ENCODE assay signal across 21 cellular contexts in the genomic region with DNA sequence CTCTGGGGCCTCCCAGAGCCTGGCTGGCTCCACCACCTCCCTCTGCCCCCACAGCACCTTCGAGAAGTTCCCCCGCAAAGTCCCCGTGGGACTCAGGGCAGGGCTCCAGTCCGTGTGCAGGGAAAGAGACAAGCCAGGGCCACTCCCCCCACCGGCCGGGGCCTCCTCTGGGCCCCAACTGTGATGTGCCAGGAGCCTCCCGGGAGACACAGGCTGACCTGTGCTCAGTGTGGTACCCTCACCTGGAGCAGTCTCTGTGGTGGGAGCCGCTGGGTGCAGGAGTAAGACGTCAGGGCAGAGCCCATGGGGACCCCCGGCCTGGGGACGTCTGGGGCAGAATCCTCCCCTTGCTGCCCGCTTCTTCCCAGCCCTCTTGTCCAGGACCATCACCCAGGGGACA. TPM values are rescaled to one million over a fixed set of nuclear protein-coding genes. Genes with fewer than 3 reads are reported as not detected.
DNase-seq lines count a peak whose midpoint lies in the region; ATAC-seq and TF ChIP-seq lines count a peak whose summit lies in the region.
"Had no signal": no experiment of that assay in that cellular context is flagged by ENCODE, and none has a peak within 500 bp of the region (broad histone marks: within the 10 kb centered on the region; RNA-seq: fewer than 3 reads in every experiment).

No MANE protein-coding gene starts in this region.

- H2AFZ ChIP-seq in neural cell (ENCODE audit: low read depth, low read length) (no peak overlapping the region), trophoblast cell (ENCODE audit: insufficient read depth, low read length, poor library complexity) (no peak overlapping the region)
- H2AFZ ChIP-seq: GM23338 had no signal

- H3K4me1 Mint-ChIP-seq in stimulated activated effector memory CD8-positive, alpha-beta T cell treated with anti-CD3 and anti-CD28 coated beads, Interleukin-12 subunit alpha, Interleukin-12 subunit beta, amount 100 ng/mL, for 72 hours, result no peaks in the 10 kb centered on the region

- POLR2A ChIA-PET in Panc1 (lab: Charles Lee), result no interaction called here

- ATAC-seq in Panc1, result peak; percentile 58
- ATAC-seq in stimulated activated effector memory CD8-positive, alpha-beta T cell treated with anti-CD3 and anti-CD28 coated beads, Interleukin-12 subunit alpha, Interleukin-12 subunit beta, amount 100 ng/mL, for 72 hours, result no peak
- ATAC-seq: GM23338, HCT116 had no signal

- H3K9me3 ChIP-seq in Panc1 (ENCODE audit: control insufficient read depth, insufficient read depth, low read depth, low read length) (no peaks in the 10 kb centered on the region), neural cell (ENCODE audit: low read length) (no peaks in the 10 kb centered on the region), trophoblast cell (ENCODE audit: insufficient read depth, low read depth, low read length) (peaks cover 3% of the 10 kb centered on the region)

- TF ChIP-seq CTCF in Panc1 (IDR thresholded peaks at IDR 0.05) (no peak), dorsolateral prefrontal cortex (IDR thresholded peaks at IDR 0.05 in 54 of 56, conservative IDR thresholded peaks at IDR 0.05 in 2 of 56; ENCODE audit: low read depth in 1 of 56, partially characterized antibody in 56 of 56) (no peak), neural cell (IDR thresholded peaks at IDR 0.05; ENCODE audit: poor library complexity, severe bottlenecking) (no peak)

- no peak overlapping the region for H2BK12ac ChIP-seq in trophoblast cell (ENCODE audit: low read length)

- no TSS peak for BruUV-seq in Panc1 (replicated peaks; lab: Mats Ljungman, UMichigan)

- no peak overlapping the region for H3K14ac ChIP-seq in trophoblast cell (ENCODE audit: low read length)

- H3K36me3 Mint-ChIP-seq in stimulated activated effector memory CD8-positive, alpha-beta T cell treated with anti-CD3 and anti-CD28 coated beads, Interleukin-12 subunit alpha, Interleukin-12 subunit beta, amount 100 ng/mL, for 72 hours, result no peaks in the 10 kb centered on the region
- H3K36me3 Mint-ChIP-seq: CD4-positive, alpha-beta memory T cell had no signal

- no peak for TF ChIP-seq RAD21 in neural cell (conservative IDR thresholded peaks at IDR 0.05)

- H3K23ac ChIP-seq in trophoblast cell (ENCODE audit: low read length), result no peak overlapping the region

- whole genome bisulfite sequencing in trophoblast cell (ENCODE audit: extremely low coverage, insufficient coverage, insufficient read length), result no CpG with 5 or more reads among the region's 12 CpGs

- H2AK5ac ChIP-seq in trophoblast cell (ENCODE audit: low read length), result no peak overlapping the region

- H3K4me3 ChIP-seq in Panc1 (ENCODE audit: low read depth in 2 of 2, low read length in 2 of 2) (no peak overlapping the region), dorsolateral prefrontal cortex (peak overlapping the region in 4 of 59 donors; percentile 17 to 80 (median 72)), neural cell (ENCODE audit: low read length) (peak overlapping the region; percentile 72), trophoblast cell (ENCODE audit: low read depth, low read length) (no peak overlapping the region)
- H3K4me3 ChIP-seq: GM23338 had no signal

- H3K27me3 ChIP-seq in Panc1 (ENCODE audit: control insufficient read depth, insufficient read depth, low read length), result peaks cover 11% of the 10 kb centered on the region; the same call in 1 of the 2 replicates
- H3K27me3 ChIP-seq in dorsolateral prefrontal cortex, result peaks cover 0 to 28% (median 0%) of the 10 kb centered on the region in 45 donors
- H3K27me3 ChIP-seq in neural cell (ENCODE audit: insufficient read depth, low read depth, low read length), result no peaks in the 10 kb centered on the region
- peaks cover 43% of the 10 kb centered on the region for H3K27me3 ChIP-seq in trophoblast cell (ENCODE audit: insufficient read depth, low read length)

- H3K79me2 ChIP-seq in neural cell (replicated peaks; ENCODE audit: insufficient read depth, low read length) (no peaks in the 10 kb centered on the region), trophoblast cell (ENCODE audit: control insufficient read depth, insufficient read depth, low read length, poor library complexity) (no peaks in the 10 kb centered on the region)

- H2BK120ac ChIP-seq in trophoblast cell (ENCODE audit: insufficient read depth, low read length, poor library complexity), result no peak overlapping the region

- H3K9me2 ChIP-seq in neural cell (ENCODE audit: insufficient read depth, low read length), result no peaks in the 10 kb centered on the region

- no peaks in the 10 kb centered on the region for H3F3A ChIP-seq in neural cell (ENCODE audit: insufficient read depth, low read length, poor library complexity, severe bottlenecking)

- H3K18ac ChIP-seq in trophoblast cell (ENCODE audit: low read length), result no peak overlapping the region

- no peaks in the 10 kb centered on the region for H3K79me1 ChIP-seq in trophoblast cell (ENCODE audit: low read length)

- no peak overlapping the region for H2BK5ac ChIP-seq in trophoblast cell (ENCODE audit: low read depth, low read length, poor library complexity)

- no peak overlapping the region for H4K12ac ChIP-seq in trophoblast cell (ENCODE audit: low read depth, low read length)

- no peak overlapping the region for H3K4ac ChIP-seq in trophoblast cell (ENCODE audit: low read depth, low read length)

- H3K4me2 ChIP-seq in neural cell (ENCODE audit: low read length) (no peak overlapping the region), trophoblast cell (ENCODE audit: low read length) (no peak overlapping the region)
- H3K4me2 ChIP-seq: GM23338 had no signal

- no peak overlapping the region for H3K4me3 Mint-ChIP-seq in stimulated activated effector memory CD8-positive, alpha-beta T cell treated with anti-CD3 and anti-CD28 coated beads, Interleukin-12 subunit alpha, Interleukin-12 subunit beta, amount 100 ng/mL, for 72 hours
- H3K4me3 Mint-ChIP-seq: CD4-positive, alpha-beta memory T cell; GM23338; HFFc6 had no signal

- no peaks in the 10 kb centered on the region for H3K36me3 ChIP-seq in Panc1 (ENCODE audit: control insufficient read depth, insufficient read depth, low read length)
- H3K36me3 ChIP-seq in neural cell (ENCODE audit: insufficient read depth, low read length), result no peaks in the 10 kb centered on the region
- no peaks in the 10 kb centered on the region for H3K36me3 ChIP-seq in trophoblast cell (ENCODE audit: control insufficient read depth in 1 of 2, insufficient read depth in 2 of 2, low read length in 2 of 2)

- in situ Hi-C loops in Panc1 (cut with HindIII; ENCODE audit: low pct_unique_long_range_greater_than_20kb, low sequenced_read_pairs), result no loop called here

- H3K9me3 Mint-ChIP-seq in stimulated activated effector memory CD8-positive, alpha-beta T cell treated with anti-CD3 and anti-CD28 coated beads, Interleukin-12 subunit alpha, Interleukin-12 subunit beta, amount 100 ng/mL, for 72 hours, result no peaks in the 10 kb centered on the region
- H3K9me3 Mint-ChIP-seq: GM23338, H9, HFFc6 had no signal

- no peak overlapping the region for H4K91ac ChIP-seq in trophoblast cell (ENCODE audit: low read depth, low read length)

- H4K20me1 ChIP-seq in neural cell (ENCODE audit: insufficient read depth), result no peaks in the 10 kb centered on the region

- CTCF ChIA-PET in Panc1 (lab: Charles Lee), result no interaction called here

- DNase-seq in Panc1 (ENCODE audit: low read depth, low spot score) (no peak), dorsolateral prefrontal cortex (no peak), NCI-H345 treated with DMSO at 0.1 percent for 48 hours (lab: John Stamatoyannopoulos, UW; ENCODE audit: unreplicated experiment) (no peak), trophoblast cell (no peak)
- no peak for DNase-seq in stimulated activated effector memory CD8-positive, alpha-beta T cell treated with anti-CD3 and anti-CD28 coated beads, Interleukin-12 subunit alpha, Interleukin-12 subunit beta, amount 100 ng/mL, for 72 hours (ENCODE audit: low spot score in 2 of 2)
- DNase-seq: C1 segment of cervical spinal cord; Calu3; CD4-positive, alpha-beta memory T cell; COR-L47; DMS53; DMS79 treated with DMSO at 0.1 percent for 48 hours; GF-D8; H9; HFFc6 had no signal

- H3K27ac Mint-ChIP-seq in stimulated activated effector memory CD8-positive, alpha-beta T cell treated with anti-CD3 and anti-CD28 coated beads, Interleukin-12 subunit alpha, Interleukin-12 subunit beta, amount 100 ng/mL, for 72 hours, result no peak overlapping the region
- H3K27ac Mint-ChIP-seq: CD4-positive, alpha-beta memory T cell; GM23338; H9; HFFc6 had no signal

- H3K9ac ChIP-seq in neural cell (ENCODE audit: low read length) (no peak overlapping the region), trophoblast cell (ENCODE audit: low read length) (no peak overlapping the region)

- TF ChIP-seq EP300 in neural cell (conservative IDR thresholded peaks at IDR 0.05; ENCODE audit: poor library complexity, severe bottlenecking), result no peak

- no peak overlapping the region for H3K27ac ChIP-seq in Panc1 (ENCODE audit: low read length)
- peak overlapping the region in 53 of 59 donors; percentile 8 to 96 (median 84) for H3K27ac ChIP-seq in dorsolateral prefrontal cortex
- H3K27ac ChIP-seq in neural cell (ENCODE audit: low read length), result no peak overlapping the region
- no peak overlapping the region for H3K27ac ChIP-seq in trophoblast cell (ENCODE audit: low read depth, low read length)

- H4K8ac ChIP-seq in trophoblast cell (ENCODE audit: low read depth, low read length), result no peak overlapping the region

- H3K4me1 ChIP-seq in Panc1 (ENCODE audit: control insufficient read depth, insufficient read depth, low read length), result peaks cover 4% of the 10 kb centered on the region; the same call in 1 of the 2 replicates
- no peaks in the 10 kb centered on the region for H3K4me1 ChIP-seq in trophoblast cell (ENCODE audit: control insufficient read depth in 1 of 2, insufficient read depth in 2 of 2, low read length in 2 of 2)

- intact Hi-C loops in Panc1 (cut with micrococcal nuclease; ENCODE audit: unreplicated experiment), result no loop called here
- intact Hi-C loops in dorsolateral prefrontal cortex (cut with DNase I), result loop anchor here in 1 of 2 donors (10.0 kb wide), 1 partner anchor 141 kb away; a partner anchor contains a TSS

TF ChIP-seq in neural cell, 6 proteins besides CTCF, POLR2A, EP300 and RAD21 (continues in another document):
- no peak for TF ChIP-seq MXI1 (conservative IDR thresholded peaks at IDR 0.05; ENCODE audit: poor library complexity, severe bottlenecking)
- TF ChIP-seq POLR2AphosphoS5 (IDR thresholded peaks at IDR 0.05), result no peak
- TF ChIP-seq EZH2 (IDR thresholded peaks at IDR 0.05; ENCODE audit: borderline replicate concordance, insufficient read depth, low read length, poor library complexity, severe bottlenecking), result no peak
- TF ChIP-seq SMC3 (conservative IDR thresholded peaks at IDR 0.05; ENCODE audit: poor library complexity), result no peak
- no peak for TF ChIP-seq TAF1 (IDR thresholded peaks at IDR 0.05; ENCODE audit: low read depth)

RNA-seq across cellular contexts. Expression of a gene that starts 1.5 kb away (rescaled TPM):
- total RNA-seq in Panc1 (2021; ENCODE audit: unreplicated experiment), result 0.05 TPM
- not detected for polyA plus RNA-seq in Panc1 (2012; ENCODE audit: insufficient read length)
- total RNA-seq in dorsolateral prefrontal cortex, result 10 to 100 TPM; 11.7 to 48.6 (median 31.6) TPM
- polyA plus RNA-seq in neural cell, result 2.2 and 4.5 TPM in 2 replicates
- polyA minus RNA-seq in neural cell, result 5.8 and 6.7 TPM in 2 replicates
- polyA plus RNA-seq in trophoblast cell (2013), result 0.04 and 0.07 TPM in 2 replicates
- total RNA-seq: Calu3; CD4-positive, alpha-beta memory T cell; Daoy; G401; H4; HFFc6 had no signal
- polyA plus RNA-seq: BJ; CD4-positive, alpha-beta memory T cell had no signal

Comparison
In these comparisons a context has a peak if more than half of its experiments do, and no peak if none do; other contexts are left out.
1. H3K27ac ChIP-seq: peak in dorsolateral prefrontal cortex (53 of 59); none in Panc1 (single experiment), neural cell (single experiment) and trophoblast cell (single experiment).
2. RNA of a gene that starts 1.5 kb away (total RNA-seq): 11.7 to 48.6 TPM in dorsolateral prefrontal cortex; 0.05 TPM in Panc1 (single experiment); every median in the first group is over 10 times any median in the second.